In genomic region chr10:48523212-48523819, GRCh38 we compare ENCODE assay signal across 11 cellular contexts.
DNase-seq lines count a peak whose midpoint lies in the region; ATAC-seq and TF ChIP-seq lines count a peak whose summit lies in the region.
"Had no signal": no experiment of that assay in that cellular context is flagged by ENCODE, and none has a peak within 500 bp of the region (broad histone marks: within the 10 kb centered on the region; RNA-seq: fewer than 3 reads in every experiment).

No MANE protein-coding gene starts in this region.

- no peak for TF ChIP-seq POLR2A in upper lobe of left lung (IDR thresholded peaks at IDR 0.05)

- TF ChIP-seq CTCF in lung (IDR thresholded peaks at IDR 0.05; ENCODE audit: control extremely low read depth, extremely low read depth), result no peak
- TF ChIP-seq CTCF in upper lobe of left lung (IDR thresholded peaks at IDR 0.05), result no peak

- peak; percentile 33 for DNase-seq in NCI-H748 (lab: John Stamatoyannopoulos, UW; ENCODE audit: unreplicated experiment)
- no peak for DNase-seq in NCI-H748 treated with DMSO at 0.1 percent for 48 hours (lab: John Stamatoyannopoulos, UW)
- DNase-seq in ecto neural progenitor cell (ENCODE audit: low spot score), result peak; percentile 65
- peak; percentile 46 for DNase-seq in lung (ENCODE audit: low spot score)
- DNase-seq in upper lobe of left lung, result peak in 1 of 2 donors; percentile 87
- no peak for DNase-seq in middle frontal gyrus (ENCODE audit: extremely low spot score, low spot score)
- no peak for DNase-seq in stimulated activated CD4-positive, alpha-beta T cell treated with anti-CD3 and anti-CD28 coated beads, Interleukin-2, amount 100 ng/mL, for 24 hours
- no peak for DNase-seq in activated CD4-positive, alpha-beta T cell treated with anti-CD3 and anti-CD28 coated beads for 48 hours
- DNase-seq: stimulated activated CD4-positive, alpha-beta T cell treated with anti-CD3 and anti-CD28 coated beads, Interleukin-12 subunit alpha, Interleukin-12 subunit beta, amount 100 ng/mL, for 4 hours had no signal

- peak; percentile 30 for ATAC-seq in lung (ENCODE audit: insufficient read depth, low FRiP score)
- ATAC-seq in upper lobe of left lung (ENCODE audit: low FRiP score in 2 of 2), result peak; percentile 54 to 79

- H3K27ac ChIP-seq in lung (ENCODE audit: low read depth in 1 of 2, low read length in 1 of 2) (no peak overlapping the region), upper lobe of left lung (no peak overlapping the region)
- H3K27ac ChIP-seq: C4-2B, SK-N-MC had no signal

- no peak for TF ChIP-seq EP300 in upper lobe of left lung (IDR thresholded peaks at IDR 0.05)

- peaks cover 2 to 12% of the 10 kb centered on the region in 2 donors for H3K4me1 ChIP-seq in lung (ENCODE audit: control insufficient read depth in 2 of 2, insufficient read depth in 2 of 2, low read length in 2 of 2)
- peaks cover 9 to 20% (median 13%) of the 10 kb centered on the region in 4 donors for H3K4me1 ChIP-seq in upper lobe of left lung

- no peak overlapping the region for H3K4me3 ChIP-seq in lung
- H3K4me3 ChIP-seq in upper lobe of left lung, result peak overlapping the region in 3 of 4 donors; percentile 46 to 54 (median 52)
- H3K4me3 ChIP-seq: SK-N-MC had no signal

- H3K9me3 ChIP-seq in lung (ENCODE audit: control insufficient read depth in 2 of 2, insufficient read depth in 1 of 2, low read length in 1 of 2) (no peaks in the 10 kb centered on the region), upper lobe of left lung (no peaks in the 10 kb centered on the region)

- H3K27me3 ChIP-seq in lung (ENCODE audit: control insufficient read depth, insufficient read depth) (no peaks in the 10 kb centered on the region), upper lobe of left lung (peaks cover 0 to 21% (median 9%) of the 10 kb centered on the region in 4 donors)

- H3K36me3 ChIP-seq in lung (ENCODE audit: control insufficient read depth in 2 of 2, insufficient read depth in 2 of 2, low read length in 2 of 2) (no peaks in the 10 kb centered on the region), upper lobe of left lung (no peaks in the 10 kb centered on the region)

- 1 to 2% methylated on average over 46 to 47 of the region's 47 CpGs for WGBS in lung, 2 donors
- 2 to 3% methylated on average over 12 to 20 of the region's 47 CpGs for WGBS in upper lobe of left lung, 2 donors

Comparison
In these comparisons a context has a peak if more than half of its experiments do, and no peak if none do; other contexts are left out.
1. DNase-seq: peak in NCI-H748 (single experiment), ecto neural progenitor cell (single experiment) and lung (single experiment); none in NCI-H748 treated with DMSO at 0.1 percent for 48 hours (single experiment), middle frontal gyrus (single experiment), stimulated activated CD4-positive, alpha-beta T cell treated with anti-CD3 and anti-CD28 coated beads, Interleukin-2, amount 100 ng/mL, for 24 hours (0 of 2) and activated CD4-positive, alpha-beta T cell treated with anti-CD3 and anti-CD28 coated beads for 48 hours (single experiment).